8 cellular contexts compared by ENCODE assay signal in the genomic region with DNA sequence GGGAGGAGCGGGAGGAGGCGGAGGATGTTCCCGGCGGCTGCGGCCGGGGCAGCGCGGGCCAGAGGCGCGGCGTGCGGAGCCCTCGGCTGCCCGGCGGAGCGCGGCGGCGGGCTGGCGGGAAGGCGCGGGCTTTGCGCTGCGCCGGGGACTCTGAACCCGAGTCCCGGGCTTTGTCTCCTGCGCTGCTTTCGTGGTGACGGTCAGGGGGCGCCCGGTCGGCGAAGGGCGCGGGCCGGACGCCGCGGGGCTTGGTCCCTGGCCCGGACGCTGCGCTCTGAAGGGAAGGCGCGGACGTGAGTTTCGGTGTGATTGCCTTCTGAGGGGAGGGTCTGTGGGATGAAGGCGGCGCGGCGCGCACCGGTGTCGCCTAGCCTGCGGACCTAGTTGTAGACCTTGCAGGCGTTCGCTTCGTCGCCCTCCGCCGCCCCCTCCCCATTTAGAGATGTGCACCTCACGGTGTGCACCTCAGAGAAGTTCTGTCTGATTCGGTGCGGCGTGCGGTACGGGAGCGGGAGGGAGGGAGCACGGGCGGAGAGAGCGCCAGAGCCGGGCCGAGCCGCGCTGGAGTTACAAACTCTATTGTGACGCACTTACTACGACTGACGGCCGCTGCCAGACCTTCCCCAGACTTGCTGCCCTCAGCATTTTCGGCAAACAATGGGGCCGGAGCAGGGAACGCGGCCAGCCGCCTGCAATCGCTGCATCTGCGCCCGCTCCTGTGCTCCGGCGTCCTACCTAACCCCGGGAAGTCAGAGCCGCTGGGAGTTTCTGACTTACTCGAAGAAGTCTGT. TPM values are rescaled to one million over a fixed set of nuclear protein-coding genes. Genes with fewer than 3 reads are reported as not detected.
DNase-seq lines count a peak whose midpoint lies in the region; ATAC-seq and TF ChIP-seq lines count a peak whose summit lies in the region.

No MANE protein-coding gene starts in this region.

- peak overlapping the region; percentile 67 for H3K4me3 ChIP-seq in WERI-Rb-1 (ENCODE audit: low read depth, low read length)
- peak overlapping the region; percentile 57 to 95 (median 81) for H3K4me3 ChIP-seq in dorsolateral prefrontal cortex

- TF ChIP-seq CTCF in WERI-Rb-1 (IDR thresholded peaks at IDR 0.05; ENCODE audit: low read depth, low read length) (no peak), dorsolateral prefrontal cortex (IDR thresholded peaks at IDR 0.05 in 54 of 56, conservative IDR thresholded peaks at IDR 0.05 in 2 of 56; ENCODE audit: low read depth in 1 of 56, partially characterized antibody in 56 of 56) (peak in 1 of 56 donors; percentile 12)

- DNase-seq in 8988T (peak; percentile 59), NCI-H146 (lab: John Stamatoyannopoulos, UW) (peak; percentile 83), WERI-Rb-1 (peak; percentile 33), dorsolateral prefrontal cortex (peak in 9 of 10 donors; percentile 63 to 82 (median 74)), left lobe of liver (ENCODE audit: low spot score) (peak; percentile 96)
- peak; percentile 60 for DNase-seq in stimulated activated CD4-positive, alpha-beta T cell treated with anti-CD3 and anti-CD28 coated beads, Interleukin-15, amount 100 ng/mL, for 24 hours

- no peaks in the 10 kb centered on the region for H3K9me3 ChIP-seq in WERI-Rb-1 (ENCODE audit: severe bottlenecking)

- ATAC-seq in GM18517 (IDR thresholded peaks at IDR 0.05; ENCODE audit: unreplicated experiment) (peak; percentile 2), left lobe of liver (peak; percentile 60), GM21367 (IDR thresholded peaks at IDR 0.05; ENCODE audit: unreplicated experiment) (no peak)

- intact Hi-C loops in dorsolateral prefrontal cortex (cut with DNase I) = loop anchor here (2.0 to 5.0 kb wide), 3 partner anchors 39 to 311 kb away; no protein-coding TSS in a partner anchor

- H3K36me3 ChIP-seq in WERI-Rb-1 = peaks cover 26% of the 10 kb centered on the region

- peak overlapping the region; percentile 23; the same call in 1 of the 2 replicates for H3K27ac ChIP-seq in WERI-Rb-1
- peak overlapping the region in 43 of 59 donors; percentile 4 to 83 (median 66) for H3K27ac ChIP-seq in dorsolateral prefrontal cortex

- H3K27me3 ChIP-seq in WERI-Rb-1 (ENCODE audit: insufficient read depth, low read depth, severe bottlenecking) = peaks cover 33% of the 10 kb centered on the region
- H3K27me3 ChIP-seq in dorsolateral prefrontal cortex = peaks cover 0 to 26% (median 6%) of the 10 kb centered on the region in 45 donors

RNA-seq across cellular contexts. Expression of gene BCL2L11, which starts 2.1 kb away (rescaled TPM):
- total RNA-seq in dorsolateral prefrontal cortex = 10 to 100 TPM in 28 of 120 experiments, 1 to 10 TPM in 92; 3.2 to 20.0 (median 8.1) TPM
- total RNA-seq in left lobe of liver = 9.1 TPM

Comparison
In these comparisons a context has a peak if more than half of its experiments do, and no peak if none do; other contexts are left out.
1. DNase-seq: peak in every context shown above with its lines; median percentile 96 in left lobe of liver; 83 in NCI-H146; 74 in dorsolateral prefrontal cortex; 60 in stimulated activated CD4-positive, alpha-beta T cell treated with anti-CD3 and anti-CD28 coated beads, Interleukin-15, amount 100 ng/mL, for 24 hours; 59 in 8988T; 33 in WERI-Rb-1.